4 cellular contexts compared by ENCODE assay signal in genomic region chr7:128385988-128386387, GRCh38. TPM values are rescaled to one million over a fixed set of nuclear protein-coding genes. Genes with fewer than 3 reads are reported as not detected.
"Had no signal": no experiment of that assay in that cellular context is flagged by ENCODE, and none has a peak within 500 bp of the region (broad histone marks: within the 10 kb centered on the region; RNA-seq: fewer than 3 reads in every experiment).

No MANE protein-coding gene starts in this region.

RNA-seq across cellular contexts. Expression of gene PRRT4, which starts 24.5 kb away (rescaled TPM):
- total RNA-seq: left lobe of liver, lung microvascular endothelial cell, osteoblast, stomach had no signal
